27 cellular contexts compared by ENCODE assay signal in the genomic region with DNA sequence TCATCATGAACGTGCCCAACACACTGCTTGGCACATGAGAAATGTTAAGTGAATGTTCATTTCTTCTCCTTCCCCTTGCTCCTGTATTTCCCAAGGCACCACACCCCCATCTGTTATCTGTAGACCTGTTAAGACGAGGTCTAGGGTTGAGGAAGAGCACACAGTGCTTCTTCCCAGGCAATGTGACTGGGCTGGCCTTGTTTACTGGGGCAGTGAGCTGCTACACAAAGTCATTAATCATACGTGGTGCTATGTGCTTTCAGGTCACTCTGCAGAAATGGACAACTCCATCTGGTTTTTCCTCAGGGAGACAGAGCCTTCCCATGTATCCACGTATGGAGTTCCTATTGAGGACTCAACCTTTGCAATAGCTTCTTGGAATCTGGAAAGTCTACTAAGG.
"Had no signal": no experiment of that assay in that cellular context is flagged by ENCODE, and none has a peak within 500 bp of the region (broad histone marks: within the 10 kb centered on the region; RNA-seq: fewer than 3 reads in every experiment).

No MANE protein-coding gene starts in this region.

- ATAC-seq: activated T-cell treated with anti-CD3 and anti-CD28 coated beads, Interleukin-2, amount 50 U/mL, for 72 hours; body of pancreas; esophagus mucosa; heart left ventricle; WTC11 had no signal

- H3K4me1 Mint-ChIP-seq: WTC11 had no signal

- H3K36me3 Mint-ChIP-seq: WTC11 had no signal

- H3K9me3 ChIP-seq: body of pancreas, colonic mucosa, heart left ventricle had no signal

- H3K27ac ChIP-seq: body of pancreas, cardiac muscle cell, colonic mucosa, heart left ventricle, VCaP had no signal

- H3K27me3 Mint-ChIP-seq: activated CD4-positive, alpha-beta memory T cell treated with anti-CD3 and anti-CD28 coated beads for 36 hours; activated naive CD8-positive, alpha-beta T cell; activated T-cell treated with anti-CD3 and anti-CD28 coated beads, Interleukin-2, amount 50 U/mL, for 24 hours had no signal

- H3K36me3 ChIP-seq: cardiac muscle cell, colonic mucosa, heart left ventricle had no signal

- DNase-seq: activated CD4-positive, alpha-beta memory T cell treated with anti-CD3 and anti-CD28 coated beads for 36 hours; activated CD4-positive, alpha-beta T cell treated with anti-CD3 and anti-CD28 coated beads for 1 hour; activated CD4-positive, alpha-beta T cell treated with anti-CD3 and anti-CD28 coated beads for 4 hours; activated CD8-positive, alpha-beta memory T cell treated with anti-CD3 and anti-CD28 coated beads, Interleukin-2, amount 50 U/mL, for 48 hours; activated gamma-delta T cell; activated naive CD4-positive, alpha-beta T cell treated with anti-CD3 and anti-CD28 coated beads, Interleukin-2, amount 50 U/mL, for 16 hours; activated naive CD4-positive, alpha-beta T cell treated with Interleukin-2 at 50 U/mL for 16 hours; activated T-cell treated with anti-CD3 and anti-CD28 coated beads for 4 hours; activated T-cell treated with anti-CD3 and anti-CD28 coated beads, Interleukin-2, amount 50 U/mL, for 24 hours; activated T-cell treated with anti-CD3 and anti-CD28 coated beads, Interleukin-2, amount 50 U/mL, for 72 hours; amygdala; aorta; body of pancreas; central memory CD4-positive, alpha-beta T cell; cerebellar nuclear complex; colonic mucosa; effector CD8-positive, alpha-beta T cell; foreskin fibroblast; glutamatergic neuron; heart left ventricle; hypothalamus; T-helper 2 cell had no signal

- H3K27ac Mint-ChIP-seq: activated CD4-positive, alpha-beta memory T cell treated with anti-CD3 and anti-CD28 coated beads for 36 hours; activated naive CD8-positive, alpha-beta T cell; activated T-cell treated with anti-CD3 and anti-CD28 coated beads, Interleukin-2, amount 50 U/mL, for 24 hours; activated T-cell treated with anti-CD3 and anti-CD28 coated beads, Interleukin-2, amount 50 U/mL, for 72 hours; WTC11 had no signal

- H3K27me3 ChIP-seq: body of pancreas, cardiac muscle cell, colonic mucosa, heart left ventricle had no signal

- H3K4me1 ChIP-seq: colonic mucosa had no signal

- H3K4me3 Mint-ChIP-seq: activated CD4-positive, alpha-beta memory T cell treated with anti-CD3 and anti-CD28 coated beads for 36 hours; activated naive CD8-positive, alpha-beta T cell; activated T-cell treated with anti-CD3 and anti-CD28 coated beads, Interleukin-2, amount 50 U/mL, for 24 hours; activated T-cell treated with anti-CD3 and anti-CD28 coated beads, Interleukin-2, amount 50 U/mL, for 72 hours; WTC11 had no signal

- H3K4me3 ChIP-seq: body of pancreas, cardiac muscle cell, colonic mucosa, heart left ventricle had no signal

- H3K9me3 Mint-ChIP-seq: activated CD4-positive, alpha-beta memory T cell treated with anti-CD3 and anti-CD28 coated beads for 36 hours; activated T-cell treated with anti-CD3 and anti-CD28 coated beads, Interleukin-2, amount 50 U/mL, for 24 hours; activated T-cell treated with anti-CD3 and anti-CD28 coated beads, Interleukin-2, amount 50 U/mL, for 72 hours; WTC11 had no signal
